ENCODE assay signal across 1 cellular context in the genomic region with DNA sequence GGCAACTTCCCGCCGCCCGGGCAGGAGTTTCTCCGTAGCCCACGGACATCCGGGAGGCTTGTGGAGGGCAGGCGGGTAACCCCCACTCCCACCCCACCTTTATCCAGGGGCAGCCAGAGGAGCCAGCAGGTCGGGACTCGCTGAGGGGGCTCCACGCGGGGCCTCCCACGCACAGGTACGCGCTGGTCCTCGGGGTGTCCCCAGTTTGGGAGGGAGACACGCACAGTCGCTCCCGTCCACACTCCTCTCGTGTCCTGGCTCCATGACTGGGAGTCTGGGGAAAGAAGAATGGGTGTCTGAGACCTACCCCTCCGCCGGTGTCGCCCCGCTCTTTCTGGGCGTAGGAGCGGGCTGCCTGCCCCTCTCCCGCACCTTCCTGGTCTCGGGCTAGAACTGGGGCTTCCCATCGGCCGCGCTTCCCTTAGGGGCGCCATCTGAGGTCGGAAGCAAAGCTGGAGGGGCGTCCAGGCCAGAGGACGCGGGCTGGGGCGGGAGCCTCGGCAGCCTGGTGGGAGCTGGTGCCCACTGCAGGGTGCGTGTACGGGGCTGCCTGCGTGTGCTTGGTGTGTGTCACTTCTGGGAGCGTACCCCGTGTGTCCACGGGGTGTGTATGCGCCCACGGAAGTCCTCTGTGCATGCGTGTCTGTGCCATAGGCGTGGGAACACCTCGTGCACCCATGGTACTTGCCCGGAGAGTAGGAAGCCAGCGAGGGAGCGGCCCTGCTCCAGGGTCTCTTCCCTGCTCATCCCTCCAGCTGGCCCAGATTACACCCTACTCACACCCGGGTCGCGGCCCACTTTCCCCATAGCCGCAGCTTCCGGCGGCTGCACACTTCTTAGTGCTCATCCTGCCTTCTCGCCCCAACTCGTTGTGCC.
TF ChIP-seq lines count a peak whose summit lies in the region.

No MANE protein-coding gene starts in this region.

TF ChIP-seq in H1, 55 proteins besides CTCF, POLR2A, EP300 and RAD21 (continued from another document):
- TF ChIP-seq, protein P1, sequence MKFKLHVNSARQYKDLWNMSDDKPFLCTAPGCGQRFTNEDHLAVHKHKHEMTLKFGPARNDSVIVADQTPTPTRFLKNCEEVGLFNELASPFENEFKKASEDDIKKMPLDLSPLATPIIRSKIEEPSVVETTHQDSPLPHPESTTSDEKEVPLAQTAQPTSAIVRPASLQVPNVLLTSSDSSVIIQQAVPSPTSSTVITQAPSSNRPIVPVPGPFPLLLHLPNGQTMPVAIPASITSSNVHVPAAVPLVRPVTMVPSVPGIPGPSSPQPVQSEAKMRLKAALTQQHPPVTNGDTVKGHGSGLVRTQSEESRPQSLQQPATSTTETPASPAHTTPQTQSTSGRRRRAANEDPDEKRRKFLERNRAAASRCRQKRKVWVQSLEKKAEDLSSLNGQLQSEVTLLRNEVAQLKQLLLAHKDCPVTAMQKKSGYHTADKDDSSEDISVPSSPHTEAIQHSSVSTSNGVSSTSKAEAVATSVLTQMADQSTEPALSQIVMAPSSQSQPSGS (IDR thresholded peaks at IDR 0.05; ENCODE audit: low read length) = no peak
- TF ChIP-seq, protein P2, sequence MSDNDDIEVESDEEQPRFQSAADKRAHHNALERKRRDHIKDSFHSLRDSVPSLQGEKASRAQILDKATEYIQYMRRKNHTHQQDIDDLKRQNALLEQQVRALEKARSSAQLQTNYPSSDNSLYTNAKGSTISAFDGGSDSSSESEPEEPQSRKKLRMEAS (IDR thresholded peaks at IDR 0.05) = no peak
- TF ChIP-seq FOSL1 (IDR thresholded peaks at IDR 0.05; ENCODE audit: insufficient read depth, low read depth, low read length) (no peak), RBBP5 (IDR thresholded peaks at IDR 0.05; ENCODE audit: borderline replicate concordance, low read depth, low read length) (0 out of 2 replicates have a peak, but pooled peaks have one; percentile 56), TBP (IDR thresholded peaks at IDR 0.05; ENCODE audit: low read depth, low read length) (peak; percentile 73), POU5F1 (IDR thresholded peaks at IDR 0.05; ENCODE audit: low read depth, low read length) (no peak), NRF1 (IDR thresholded peaks at IDR 0.05; ENCODE audit: low read depth, low read length) (no peak), JUN (IDR thresholded peaks at IDR 0.05; ENCODE audit: low read depth, low read length) (no peak), HDAC2 (IDR thresholded peaks at IDR 0.05; ENCODE audit: borderline replicate concordance in 1 of 2, low read depth in 2 of 2, low read length in 2 of 2) (no peak), BACH1 (IDR thresholded peaks at IDR 0.05; ENCODE audit: low read length) (peak; percentile 18), SIN3A (conservative IDR thresholded peaks at IDR 0.05 in 1 of 2, IDR thresholded peaks at IDR 0.05 in 1 of 2; ENCODE audit: low read depth in 1 of 2, low read length in 2 of 2) (0 out of 4 replicates have a peak, but pooled peaks of 1 of the 2 experiments have one; percentile 30), BCL11A (IDR thresholded peaks at IDR 0.05; ENCODE audit: low read depth in 2 of 2, low read length in 2 of 2) (no peak), BRCA1 (IDR thresholded peaks at IDR 0.05; ENCODE audit: low read depth, low read length) (no peak), SP1 (IDR thresholded peaks at IDR 0.05; ENCODE audit: low read depth, low read length) (no peak), KDM4A (IDR thresholded peaks at IDR 0.05; ENCODE audit: low read depth, low read length, severe bottlenecking) (peak; percentile 14), PHF8 (conservative IDR thresholded peaks at IDR 0.05; ENCODE audit: low read depth, low read length) (no peak), MAFK (IDR thresholded peaks at IDR 0.05; ENCODE audit: low read depth, low read length) (no peak), EGR1 (IDR thresholded peaks at IDR 0.05; ENCODE audit: borderline replicate concordance, low read depth, low read length) (no peak), HDAC6 (IDR thresholded peaks at IDR 0.05; ENCODE audit: low read depth, low read length) (no peak), SAP30 (IDR thresholded peaks at IDR 0.05; ENCODE audit: insufficient read depth, insufficient replicate concordance, low read length) (no peak), ZNF274 (IDR thresholded peaks at IDR 0.05; ENCODE audit: borderline replicate concordance, extremely low read depth, low read length) (no peak), NANOG (IDR thresholded peaks at IDR 0.05; ENCODE audit: insufficient read depth, low read depth, low read length, poor library complexity, severe bottlenecking) (no peak)
- TF ChIP-seq, protein P3, sequence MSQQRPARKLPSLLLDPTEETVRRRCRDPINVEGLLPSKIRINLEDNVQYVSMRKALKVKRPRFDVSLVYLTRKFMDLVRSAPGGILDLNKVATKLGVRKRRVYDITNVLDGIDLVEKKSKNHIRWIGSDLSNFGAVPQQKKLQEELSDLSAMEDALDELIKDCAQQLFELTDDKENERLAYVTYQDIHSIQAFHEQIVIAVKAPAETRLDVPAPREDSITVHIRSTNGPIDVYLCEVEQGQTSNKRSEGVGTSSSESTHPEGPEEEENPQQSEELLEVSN (IDR thresholded peaks at IDR 0.05) = no peak
- TF ChIP-seq, protein P4, sequence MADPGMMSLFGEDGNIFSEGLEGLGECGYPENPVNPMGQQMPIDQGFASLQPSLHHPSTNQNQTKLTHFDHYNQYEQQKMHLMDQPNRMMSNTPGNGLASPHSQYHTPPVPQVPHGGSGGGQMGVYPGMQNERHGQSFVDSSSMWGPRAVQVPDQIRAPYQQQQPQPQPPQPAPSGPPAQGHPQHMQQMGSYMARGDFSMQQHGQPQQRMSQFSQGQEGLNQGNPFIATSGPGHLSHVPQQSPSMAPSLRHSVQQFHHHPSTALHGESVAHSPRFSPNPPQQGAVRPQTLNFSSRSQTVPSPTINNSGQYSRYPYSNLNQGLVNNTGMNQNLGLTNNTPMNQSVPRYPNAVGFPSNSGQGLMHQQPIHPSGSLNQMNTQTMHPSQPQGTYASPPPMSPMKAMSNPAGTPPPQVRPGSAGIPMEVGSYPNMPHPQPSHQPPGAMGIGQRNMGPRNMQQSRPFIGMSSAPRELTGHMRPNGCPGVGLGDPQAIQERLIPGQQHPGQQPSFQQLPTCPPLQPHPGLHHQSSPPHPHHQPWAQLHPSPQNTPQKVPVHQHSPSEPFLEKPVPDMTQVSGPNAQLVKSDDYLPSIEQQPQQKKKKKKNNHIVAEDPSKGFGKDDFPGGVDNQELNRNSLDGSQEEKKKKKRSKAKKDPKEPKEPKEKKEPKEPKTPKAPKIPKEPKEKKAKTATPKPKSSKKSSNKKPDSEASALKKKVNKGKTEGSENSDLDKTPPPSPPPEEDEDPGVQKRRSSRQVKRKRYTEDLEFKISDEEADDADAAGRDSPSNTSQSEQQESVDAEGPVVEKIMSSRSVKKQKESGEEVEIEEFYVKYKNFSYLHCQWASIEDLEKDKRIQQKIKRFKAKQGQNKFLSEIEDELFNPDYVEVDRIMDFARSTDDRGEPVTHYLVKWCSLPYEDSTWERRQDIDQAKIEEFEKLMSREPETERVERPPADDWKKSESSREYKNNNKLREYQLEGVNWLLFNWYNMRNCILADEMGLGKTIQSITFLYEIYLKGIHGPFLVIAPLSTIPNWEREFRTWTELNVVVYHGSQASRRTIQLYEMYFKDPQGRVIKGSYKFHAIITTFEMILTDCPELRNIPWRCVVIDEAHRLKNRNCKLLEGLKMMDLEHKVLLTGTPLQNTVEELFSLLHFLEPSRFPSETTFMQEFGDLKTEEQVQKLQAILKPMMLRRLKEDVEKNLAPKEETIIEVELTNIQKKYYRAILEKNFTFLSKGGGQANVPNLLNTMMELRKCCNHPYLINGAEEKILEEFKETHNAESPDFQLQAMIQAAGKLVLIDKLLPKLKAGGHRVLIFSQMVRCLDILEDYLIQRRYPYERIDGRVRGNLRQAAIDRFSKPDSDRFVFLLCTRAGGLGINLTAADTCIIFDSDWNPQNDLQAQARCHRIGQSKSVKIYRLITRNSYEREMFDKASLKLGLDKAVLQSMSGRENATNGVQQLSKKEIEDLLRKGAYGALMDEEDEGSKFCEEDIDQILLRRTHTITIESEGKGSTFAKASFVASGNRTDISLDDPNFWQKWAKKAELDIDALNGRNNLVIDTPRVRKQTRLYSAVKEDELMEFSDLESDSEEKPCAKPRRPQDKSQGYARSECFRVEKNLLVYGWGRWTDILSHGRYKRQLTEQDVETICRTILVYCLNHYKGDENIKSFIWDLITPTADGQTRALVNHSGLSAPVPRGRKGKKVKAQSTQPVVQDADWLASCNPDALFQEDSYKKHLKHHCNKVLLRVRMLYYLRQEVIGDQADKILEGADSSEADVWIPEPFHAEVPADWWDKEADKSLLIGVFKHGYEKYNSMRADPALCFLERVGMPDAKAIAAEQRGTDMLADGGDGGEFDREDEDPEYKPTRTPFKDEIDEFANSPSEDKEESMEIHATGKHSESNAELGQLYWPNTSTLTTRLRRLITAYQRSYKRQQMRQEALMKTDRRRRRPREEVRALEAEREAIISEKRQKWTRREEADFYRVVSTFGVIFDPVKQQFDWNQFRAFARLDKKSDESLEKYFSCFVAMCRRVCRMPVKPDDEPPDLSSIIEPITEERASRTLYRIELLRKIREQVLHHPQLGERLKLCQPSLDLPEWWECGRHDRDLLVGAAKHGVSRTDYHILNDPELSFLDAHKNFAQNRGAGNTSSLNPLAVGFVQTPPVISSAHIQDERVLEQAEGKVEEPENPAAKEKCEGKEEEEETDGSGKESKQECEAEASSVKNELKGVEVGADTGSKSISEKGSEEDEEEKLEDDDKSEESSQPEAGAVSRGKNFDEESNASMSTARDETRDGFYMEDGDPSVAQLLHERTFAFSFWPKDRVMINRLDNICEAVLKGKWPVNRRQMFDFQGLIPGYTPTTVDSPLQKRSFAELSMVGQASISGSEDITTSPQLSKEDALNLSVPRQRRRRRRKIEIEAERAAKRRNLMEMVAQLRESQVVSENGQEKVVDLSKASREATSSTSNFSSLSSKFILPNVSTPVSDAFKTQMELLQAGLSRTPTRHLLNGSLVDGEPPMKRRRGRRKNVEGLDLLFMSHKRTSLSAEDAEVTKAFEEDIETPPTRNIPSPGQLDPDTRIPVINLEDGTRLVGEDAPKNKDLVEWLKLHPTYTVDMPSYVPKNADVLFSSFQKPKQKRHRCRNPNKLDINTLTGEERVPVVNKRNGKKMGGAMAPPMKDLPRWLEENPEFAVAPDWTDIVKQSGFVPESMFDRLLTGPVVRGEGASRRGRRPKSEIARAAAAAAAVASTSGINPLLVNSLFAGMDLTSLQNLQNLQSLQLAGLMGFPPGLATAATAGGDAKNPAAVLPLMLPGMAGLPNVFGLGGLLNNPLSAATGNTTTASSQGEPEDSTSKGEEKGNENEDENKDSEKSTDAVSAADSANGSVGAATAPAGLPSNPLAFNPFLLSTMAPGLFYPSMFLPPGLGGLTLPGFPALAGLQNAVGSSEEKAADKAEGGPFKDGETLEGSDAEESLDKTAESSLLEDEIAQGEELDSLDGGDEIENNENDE (IDR thresholded peaks at IDR 0.05; ENCODE audit: insufficient replicate concordance, low read length) = no peak
- TF ChIP-seq, protein P5, sequence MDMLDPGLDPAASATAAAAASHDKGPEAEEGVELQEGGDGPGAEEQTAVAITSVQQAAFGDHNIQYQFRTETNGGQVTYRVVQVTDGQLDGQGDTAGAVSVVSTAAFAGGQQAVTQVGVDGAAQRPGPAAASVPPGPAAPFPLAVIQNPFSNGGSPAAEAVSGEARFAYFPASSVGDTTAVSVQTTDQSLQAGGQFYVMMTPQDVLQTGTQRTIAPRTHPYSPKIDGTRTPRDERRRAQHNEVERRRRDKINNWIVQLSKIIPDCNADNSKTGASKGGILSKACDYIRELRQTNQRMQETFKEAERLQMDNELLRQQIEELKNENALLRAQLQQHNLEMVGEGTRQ (IDR thresholded peaks at IDR 0.05; ENCODE audit: low read length) = no peak
